In genomic region chr1:109719337-109719837, GRCh38 we compare ENCODE assay signal across 1 cellular context.
A peak's percentile ranks its signal among the peaks of the same experiment; 100 is the strongest.
TF ChIP-seq lines count a peak whose summit lies in the region.

No MANE protein-coding gene starts in this region.

TF ChIP-seq in K562, 482 proteins besides CTCF, POLR2A, EP300 and RAD21 (continued from another document):
- TF ChIP-seq, protein P1, sequence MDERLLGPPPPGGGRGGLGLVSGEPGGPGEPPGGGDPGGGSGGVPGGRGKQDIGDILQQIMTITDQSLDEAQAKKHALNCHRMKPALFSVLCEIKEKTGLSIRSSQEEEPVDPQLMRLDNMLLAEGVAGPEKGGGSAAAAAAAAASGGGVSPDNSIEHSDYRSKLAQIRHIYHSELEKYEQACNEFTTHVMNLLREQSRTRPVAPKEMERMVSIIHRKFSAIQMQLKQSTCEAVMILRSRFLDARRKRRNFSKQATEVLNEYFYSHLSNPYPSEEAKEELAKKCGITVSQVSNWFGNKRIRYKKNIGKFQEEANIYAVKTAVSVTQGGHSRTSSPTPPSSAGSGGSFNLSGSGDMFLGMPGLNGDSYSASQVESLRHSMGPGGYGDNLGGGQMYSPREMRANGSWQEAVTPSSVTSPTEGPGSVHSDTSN (CRISPR knock-in tag; IDR thresholded peaks at IDR 0.05; ENCODE audit: low read depth): no peak
- TF ChIP-seq, protein P1 (tag; conservative IDR thresholded peaks at IDR 0.05; ENCODE audit: low read depth): 0 out of 2 replicates have a peak, but pooled peaks have one; percentile 9
- TF ChIP-seq, protein P2, sequence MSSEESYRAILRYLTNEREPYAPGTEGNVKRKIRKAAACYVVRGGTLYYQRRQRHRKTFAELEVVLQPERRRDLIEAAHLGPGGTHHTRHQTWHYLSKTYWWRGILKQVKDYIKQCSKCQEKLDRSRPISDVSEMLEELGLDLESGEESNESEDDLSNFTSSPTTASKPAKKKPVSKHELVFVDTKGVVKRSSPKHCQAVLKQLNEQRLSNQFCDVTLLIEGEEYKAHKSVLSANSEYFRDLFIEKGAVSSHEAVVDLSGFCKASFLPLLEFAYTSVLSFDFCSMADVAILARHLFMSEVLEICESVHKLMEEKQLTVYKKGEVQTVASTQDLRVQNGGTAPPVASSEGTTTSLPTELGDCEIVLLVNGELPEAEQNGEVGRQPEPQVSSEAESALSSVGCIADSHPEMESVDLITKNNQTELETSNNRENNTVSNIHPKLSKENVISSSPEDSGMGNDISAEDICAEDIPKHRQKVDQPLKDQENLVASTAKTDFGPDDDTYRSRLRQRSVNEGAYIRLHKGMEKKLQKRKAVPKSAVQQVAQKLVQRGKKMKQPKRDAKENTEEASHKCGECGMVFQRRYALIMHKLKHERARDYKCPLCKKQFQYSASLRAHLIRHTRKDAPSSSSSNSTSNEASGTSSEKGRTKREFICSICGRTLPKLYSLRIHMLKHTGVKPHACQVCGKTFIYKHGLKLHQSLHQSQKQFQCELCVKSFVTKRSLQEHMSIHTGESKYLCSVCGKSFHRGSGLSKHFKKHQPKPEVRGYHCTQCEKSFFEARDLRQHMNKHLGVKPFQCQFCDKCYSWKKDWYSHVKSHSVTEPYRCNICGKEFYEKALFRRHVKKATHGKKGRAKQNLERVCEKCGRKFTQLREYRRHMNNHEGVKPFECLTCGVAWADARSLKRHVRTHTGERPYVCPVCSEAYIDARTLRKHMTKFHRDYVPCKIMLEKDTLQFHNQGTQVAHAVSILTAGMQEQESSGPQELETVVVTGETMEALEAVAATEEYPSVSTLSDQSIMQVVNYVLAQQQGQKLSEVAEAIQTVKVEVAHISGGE (CRISPR knock-in tag; IDR thresholded peaks at IDR 0.05): peak in 1 of 3 experiments; percentile 74; a peak in 2 of 6 replicates
- TF ChIP-seq MEF2D (tag; conservative IDR thresholded peaks at IDR 0.05; ENCODE audit: low read depth) (0 out of 2 replicates have a peak, but pooled peaks have one; percentile 41), HDAC2 (IDR thresholded peaks at IDR 0.05) (peak; percentile 76; the same call in 1 of the 2 replicates), SRF (CRISPR knock-in tag; IDR thresholded peaks at IDR 0.05) (no peak), ZNF318 (IDR thresholded peaks at IDR 0.05; ENCODE audit: borderline replicate concordance in 1 of 2, low read depth in 1 of 2) (0 out of 4 replicates have a peak, but pooled peaks of 1 of the 2 experiments have one; percentile 14), NFRKB (IDR thresholded peaks at IDR 0.05; ENCODE audit: low read depth) (no peak; the same call in 1 of the 2 replicates), HDAC1 (IDR thresholded peaks at IDR 0.05) (0 out of 4 replicates have a peak, but pooled peaks of 1 of the 2 experiments have one; percentile 34), LEF1 (IDR thresholded peaks at IDR 0.05) (peak; percentile 60; the same call in 1 of the 2 replicates), ZNF699 (CRISPR knock-in tag; IDR thresholded peaks at IDR 0.05; ENCODE audit: insufficient replicate concordance) (no peak), NFE2 (IDR thresholded peaks at IDR 0.05; ENCODE audit: low read depth) (peak; percentile 99), MTA2 (IDR thresholded peaks at IDR 0.05; ENCODE audit: low read depth) (0 out of 2 replicates have a peak, but pooled peaks have one; percentile 8), CTBP1 (IDR thresholded peaks at IDR 0.05; ENCODE audit: borderline replicate concordance) (0 out of 2 replicates have a peak, but pooled peaks have one; percentile 14), ZNF384 (IDR thresholded peaks at IDR 0.05; ENCODE audit: low read depth, low read length) (peak; percentile 35), TEAD4 (IDR thresholded peaks at IDR 0.05; ENCODE audit: low read length) (0 out of 2 replicates have a peak, but pooled peaks have one; percentile 30), TEAD4 (CRISPR knock-in tag; IDR thresholded peaks at IDR 0.05; ENCODE audit: borderline replicate concordance) (no peak), RFX1 (IDR thresholded peaks at IDR 0.05) (0 out of 2 replicates have a peak, but pooled peaks have one; percentile 13), ZNF197 (CRISPR knock-in tag; IDR thresholded peaks at IDR 0.05; ENCODE audit: low read depth) (no peak), PTRF (tag; IDR thresholded peaks at IDR 0.05) (peak; percentile 58; the same call in 1 of the 2 replicates), LCOR (CRISPR knock-in tag; IDR thresholded peaks at IDR 0.05) (no peak), PHB (CRISPR knock-in tag; IDR thresholded peaks at IDR 0.05) (no peak), IRF2 (CRISPR knock-in tag; IDR thresholded peaks at IDR 0.05) (no peak), MAFG (tag; conservative IDR thresholded peaks at IDR 0.05) (peak; percentile 100), PRMT5 (CRISPR knock-in tag; IDR thresholded peaks at IDR 0.05) (no peak), ZNF780A (CRISPR knock-in tag; IDR thresholded peaks at IDR 0.05) (peak; percentile 34; the same call in 1 of the 2 replicates)
- TF ChIP-seq, protein P3, sequence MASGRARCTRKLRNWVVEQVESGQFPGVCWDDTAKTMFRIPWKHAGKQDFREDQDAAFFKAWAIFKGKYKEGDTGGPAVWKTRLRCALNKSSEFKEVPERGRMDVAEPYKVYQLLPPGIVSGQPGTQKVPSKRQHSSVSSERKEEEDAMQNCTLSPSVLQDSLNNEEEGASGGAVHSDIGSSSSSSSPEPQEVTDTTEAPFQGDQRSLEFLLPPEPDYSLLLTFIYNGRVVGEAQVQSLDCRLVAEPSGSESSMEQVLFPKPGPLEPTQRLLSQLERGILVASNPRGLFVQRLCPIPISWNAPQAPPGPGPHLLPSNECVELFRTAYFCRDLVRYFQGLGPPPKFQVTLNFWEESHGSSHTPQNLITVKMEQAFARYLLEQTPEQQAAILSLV (tag; IDR thresholded peaks at IDR 0.05): peak; percentile 65
- TF ChIP-seq, protein P4, sequence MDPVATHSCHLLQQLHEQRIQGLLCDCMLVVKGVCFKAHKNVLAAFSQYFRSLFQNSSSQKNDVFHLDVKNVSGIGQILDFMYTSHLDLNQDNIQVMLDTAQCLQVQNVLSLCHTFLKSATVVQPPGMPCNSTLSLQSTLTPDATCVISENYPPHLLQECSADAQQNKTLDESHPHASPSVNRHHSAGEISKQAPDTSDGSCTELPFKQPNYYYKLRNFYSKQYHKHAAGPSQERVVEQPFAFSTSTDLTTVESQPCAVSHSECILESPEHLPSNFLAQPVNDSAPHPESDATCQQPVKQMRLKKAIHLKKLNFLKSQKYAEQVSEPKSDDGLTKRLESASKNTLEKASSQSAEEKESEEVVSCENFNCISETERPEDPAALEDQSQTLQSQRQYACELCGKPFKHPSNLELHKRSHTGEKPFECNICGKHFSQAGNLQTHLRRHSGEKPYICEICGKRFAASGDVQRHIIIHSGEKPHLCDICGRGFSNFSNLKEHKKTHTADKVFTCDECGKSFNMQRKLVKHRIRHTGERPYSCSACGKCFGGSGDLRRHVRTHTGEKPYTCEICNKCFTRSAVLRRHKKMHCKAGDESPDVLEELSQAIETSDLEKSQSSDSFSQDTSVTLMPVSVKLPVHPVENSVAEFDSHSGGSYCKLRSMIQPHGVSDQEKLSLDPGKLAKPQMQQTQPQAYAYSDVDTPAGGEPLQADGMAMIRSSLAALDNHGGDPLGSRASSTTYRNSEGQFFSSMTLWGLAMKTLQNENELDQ (CRISPR knock-in tag; IDR thresholded peaks at IDR 0.05; ENCODE audit: borderline replicate concordance): no peak
